In genomic region chr17:50692448-50693040, GRCh38 we compare ENCODE assay signal across 17 cellular contexts. TPM values are rescaled to one million over a fixed set of nuclear protein-coding genes. Genes with fewer than 3 reads are reported as not detected.
DNase-seq lines count a peak whose midpoint lies in the region; ATAC-seq and TF ChIP-seq lines count a peak whose summit lies in the region.
"Had no signal": no experiment of that assay in that cellular context is flagged by ENCODE, and none has a peak within 500 bp of the region (broad histone marks: within the 10 kb centered on the region; RNA-seq: fewer than 3 reads in every experiment).

No MANE protein-coding gene starts in this region.

- H3K4me3 ChIP-seq in RWPE2 (ENCODE audit: severe bottlenecking) = no peak overlapping the region
- H3K4me3 ChIP-seq in rectal smooth muscle tissue (ENCODE audit: low read length) = no peak overlapping the region
- H3K4me3 ChIP-seq: adrenal gland, coronary artery had no signal

- no peak for TF ChIP-seq CTCF in RWPE2 (IDR thresholded peaks at IDR 0.05; ENCODE audit: poor library complexity, severe bottlenecking)

- H3K36me3 ChIP-seq in RWPE2 (ENCODE audit: low read depth) = peaks cover 54% of the 10 kb centered on the region
- peaks cover 25% of the 10 kb centered on the region for H3K36me3 ChIP-seq in rectal smooth muscle tissue (ENCODE audit: control insufficient read depth, insufficient read depth, low read length)

- H3K4me1 ChIP-seq in RWPE2 (ENCODE audit: insufficient read depth, poor library complexity, severe bottlenecking) (peaks cover 16% of the 10 kb centered on the region), rectal smooth muscle tissue (ENCODE audit: control insufficient read depth, insufficient read depth, low read length) (peaks cover 31% of the 10 kb centered on the region)

- H3K27me3 ChIP-seq in RWPE2 (ENCODE audit: insufficient read depth, poor library complexity, severe bottlenecking) (no peaks in the 10 kb centered on the region), rectal smooth muscle tissue (ENCODE audit: control insufficient read depth, insufficient read depth, low read length) (no peaks in the 10 kb centered on the region)
- H3K27me3 ChIP-seq: adrenal gland had no signal

- ATAC-seq in RWPE2 (ENCODE audit: low read depth) = no peak
- ATAC-seq in left colon = peak; percentile 6
- no peak for ATAC-seq in GM21528 (IDR thresholded peaks at IDR 0.05; ENCODE audit: low FRiP score, unreplicated experiment)
- ATAC-seq in HG03280 (IDR thresholded peaks at IDR 0.05; ENCODE audit: unreplicated experiment) = no peak
- ATAC-seq: activated CD4-positive, CD25-positive, alpha-beta regulatory T cell treated with anti-CD3 and anti-CD28 coated beads, Interleukin-2, amount 50 U/mL, for 24 hours; esophagus mucosa; T-cell had no signal

- intact Hi-C loops in left colon (cut with DNase I, micrococcal nuclease) = loop anchor here (5.0 to 10.0 kb wide), 2 partner anchors 60 to 138 kb away; partner anchors contain the start of gene ABCC3 (in 1 of the 2)

- H3K9me3 ChIP-seq in RWPE2 (ENCODE audit: severe bottlenecking) = no peaks in the 10 kb centered on the region
- H3K9me3 ChIP-seq: adrenal gland had no signal

- DNase-seq in DMS53 (lab: John Stamatoyannopoulos, UW) (peak; percentile 90), RWPE2 (ENCODE audit: low spot score) (no peak), left colon (no peak), substantia nigra (lab: John Stamatoyannopoulos, UW) (no peak), SW 1271 (lab: John Stamatoyannopoulos, UW) (no peak)
- DNase-seq: DND-41, H9, MM.1S, T-cell, trophoblast cell had no signal

- H3K27ac ChIP-seq in RWPE2 (ENCODE audit: poor library complexity, severe bottlenecking) = peak overlapping the region; percentile 32
- peak overlapping the region; percentile 35 for H3K27ac ChIP-seq in rectal smooth muscle tissue (ENCODE audit: low read depth, low read length)
- no peak overlapping the region for H3K27ac ChIP-seq in substantia nigra (ENCODE audit: low read depth, low read length, poor library complexity, severe bottlenecking)
- H3K27ac ChIP-seq: coronary artery had no signal

- no peak overlapping the region for H3K9ac ChIP-seq in rectal smooth muscle tissue (ENCODE audit: low read length)

RNA-seq across cellular contexts. Expression of gene ANKRD40, which starts 15.2 kb away (rescaled TPM):
- 10 to 100 TPM; 23.9 to 28.8 TPM for total RNA-seq in left colon

RNA-seq across cellular contexts. Expression of gene LUC7L3, which starts 26.9 kb away (rescaled TPM):
- total RNA-seq in left colon = 100 to 1,000 TPM in 1 of 2 donors, 10 to 100 TPM in 1; 90.0 to 110 TPM

RNA-seq across cellular contexts. Expression of gene ABCC3, which starts 57.9 kb away (rescaled TPM):
- total RNA-seq in left colon = 100 to 1,000 TPM; 251 to 373 TPM
